Comparison of ENCODE assay signal across 27 cellular contexts in genomic region chr10:16681525-16681924, GRCh38.
"Had no signal": no experiment of that assay in that cellular context is flagged by ENCODE, and none has a peak within 500 bp of the region (broad histone marks: within the 10 kb centered on the region; RNA-seq: fewer than 3 reads in every experiment).

No MANE protein-coding gene starts in this region.

- H3K9me3 Mint-ChIP-seq: activated naive CD4-positive, alpha-beta T cell treated with anti-CD3 and anti-CD28 coated beads, Interleukin-2, amount 10 ng/mL, durations not matched to agents 7 days and 5 days; activated T-cell treated with anti-CD3 and anti-CD28 coated beads, Interleukin-2, amount 50 U/mL, for 4 hours had no signal

- H3K4me1 Mint-ChIP-seq: activated B cell treated with CpG ODN at 0.5 μM for 24 hours; activated CD8-positive, alpha-beta memory T cell treated with anti-CD3 and anti-CD28 coated beads, Interleukin-2, amount 10 ng/mL, durations not matched to agents 7 days and 5 days; activated naive CD4-positive, alpha-beta T cell treated with anti-CD3 and anti-CD28 coated beads, Interleukin-2, amount 10 ng/mL, durations not matched to agents 7 days and 5 days; activated naive CD8-positive, alpha-beta T cell treated with anti-CD3 and anti-CD28 coated beads, Interleukin-2, amount 10 ng/mL, durations not matched to agents 7 days and 5 days had no signal

- H3K9me3 ChIP-seq: MG63 had no signal

- H3K27ac ChIP-seq: SK-N-MC had no signal

- H3K27me3 ChIP-seq: MG63 had no signal

- ATAC-seq: activated CD8-positive, alpha-beta memory T cell treated with anti-CD3 and anti-CD28 coated beads, Interleukin-2, amount 10 ng/mL, durations not matched to agents 7 days and 5 days; activated T-cell treated with anti-CD3 and anti-CD28 coated beads, Interleukin-2, amount 50 U/mL, for 4 hours; Panc1; Right ventricle myocardium inferior; T-cell had no signal

- H3K4me3 ChIP-seq: MG63, SK-N-MC had no signal

- H3K36me3 ChIP-seq: MG63 had no signal

- H3K27me3 Mint-ChIP-seq: activated B cell treated with CpG ODN at 0.5 μM for 24 hours; activated CD8-positive, alpha-beta memory T cell treated with anti-CD3 and anti-CD28 coated beads, Interleukin-2, amount 10 ng/mL, durations not matched to agents 7 days and 5 days; activated naive CD4-positive, alpha-beta T cell treated with anti-CD3 and anti-CD28 coated beads, Interleukin-2, amount 10 ng/mL, durations not matched to agents 7 days and 5 days; activated naive CD8-positive, alpha-beta T cell treated with anti-CD3 and anti-CD28 coated beads, Interleukin-2, amount 10 ng/mL, durations not matched to agents 7 days and 5 days; T-cell had no signal

- H3K27ac Mint-ChIP-seq: activated B cell treated with CpG ODN at 0.5 μM for 24 hours; activated CD8-positive, alpha-beta memory T cell treated with anti-CD3 and anti-CD28 coated beads, Interleukin-2, amount 10 ng/mL, durations not matched to agents 7 days and 5 days; activated naive CD4-positive, alpha-beta T cell treated with anti-CD3 and anti-CD28 coated beads, Interleukin-2, amount 10 ng/mL, durations not matched to agents 7 days and 5 days; activated naive CD8-positive, alpha-beta T cell treated with anti-CD3 and anti-CD28 coated beads, Interleukin-2, amount 10 ng/mL, durations not matched to agents 7 days and 5 days; activated T-helper 2 cell treated with anti-CD3 and anti-CD28 coated beads, Interferon-gamma antibody, Interleukin-2, Interleukin-4, amounts not matched to agents 10 μg/mL and 5 μg/mL and 100 μg/mL, durations not matched to agents 14 hours and 24 hours and 36 hours; T-cell had no signal

- DNase-seq: activated B cell treated with CpG ODN at 0.5 μM for 24 hours; activated CD4-positive, alpha-beta T cell treated with anti-CD3 and anti-CD28 coated beads for 1 hour; activated CD4-positive, alpha-beta T cell treated with anti-CD3 and anti-CD28 coated beads, Interleukin-2, amount 50 U/mL, for 1 hour; activated CD8-positive, alpha-beta memory T cell treated with anti-CD3 and anti-CD28 coated beads, Interleukin-2, amount 10 ng/mL, durations not matched to agents 7 days and 5 days; activated gamma-delta T cell treated with Interleukin-2 at 50 U/mL for 16 hours; activated naive CD4-positive, alpha-beta T cell treated with anti-CD3 and anti-CD28 coated beads, Interleukin-2, amount 10 ng/mL, durations not matched to agents 7 days and 5 days; activated naive CD8-positive, alpha-beta T cell treated with anti-CD3 and anti-CD28 coated beads, Interleukin-2, amount 10 ng/mL, durations not matched to agents 7 days and 5 days; activated T-cell treated with anti-CD3 and anti-CD28 coated beads, Interleukin-2, amount 50 U/mL, for 4 hours; aorta; central memory CD4-positive, alpha-beta T cell; MG63; NCI-H1105 treated with DMSO at 0.1 percent for 48 hours; NCI-H1436 treated with DMSO at 0.1 percent for 48 hours; NCI-H187; NCI-H2081; NCI-H510A treated with DMSO at 0.1 percent for 48 hours; NCI-H69; NK-92 treated with Interleukin-12 subunit alpha and Interleukin-12 subunit beta, amount 100 ng/mL, for 24 hours; OCI-M1; RPMI8226; T-cell; T-helper 2 cell; T1000 had no signal

- H3K4me3 Mint-ChIP-seq: activated B cell treated with CpG ODN at 0.5 μM for 24 hours; activated CD8-positive, alpha-beta memory T cell treated with anti-CD3 and anti-CD28 coated beads, Interleukin-2, amount 10 ng/mL, durations not matched to agents 7 days and 5 days; activated naive CD4-positive, alpha-beta T cell treated with anti-CD3 and anti-CD28 coated beads, Interleukin-2, amount 10 ng/mL, durations not matched to agents 7 days and 5 days; activated naive CD8-positive, alpha-beta T cell treated with anti-CD3 and anti-CD28 coated beads, Interleukin-2, amount 10 ng/mL, durations not matched to agents 7 days and 5 days; activated T-cell treated with anti-CD3 and anti-CD28 coated beads, Interleukin-2, amount 50 U/mL, for 4 hours; T-cell had no signal
